1 cellular context compared by ENCODE assay signal in the genomic region with DNA sequence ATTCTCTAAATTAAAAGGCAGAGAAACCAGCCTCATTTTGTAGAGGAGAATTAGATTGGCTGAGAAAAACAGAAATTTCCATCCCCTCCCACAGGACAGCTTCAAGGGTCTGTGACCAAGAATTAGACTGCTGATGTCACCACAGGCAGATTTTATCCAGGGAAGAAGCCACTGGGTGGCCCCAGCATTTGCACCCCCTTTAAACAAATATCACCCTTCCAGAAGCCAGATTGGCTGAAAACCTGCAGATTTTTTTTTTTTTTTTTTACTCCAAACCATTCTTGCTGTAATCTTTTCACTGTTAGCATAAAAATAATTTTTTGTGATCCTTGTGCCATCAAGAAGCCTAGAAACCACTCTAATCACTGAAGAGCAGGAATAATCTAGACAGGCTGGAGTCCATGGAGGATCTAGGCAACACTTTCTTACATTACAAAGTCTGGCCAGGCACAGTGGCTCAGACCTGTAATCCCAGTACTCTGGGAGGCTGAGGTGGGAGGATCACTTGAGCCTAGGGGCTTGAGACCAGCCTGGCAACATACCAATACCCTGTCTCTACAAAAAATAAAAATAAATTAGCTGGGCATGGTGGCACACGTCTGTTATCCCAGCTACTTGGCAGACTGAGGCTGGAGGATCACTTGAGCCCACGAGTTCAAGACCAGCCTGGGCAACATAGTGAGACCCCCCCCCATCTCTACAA.
TF ChIP-seq lines count a peak whose summit lies in the region.

No MANE protein-coding gene starts in this region.

TF ChIP-seq in A549, 52 proteins besides CTCF, POLR2A, EP300 and RAD21:
- TF ChIP-seq CEBPB (IDR thresholded peaks at IDR 0.05) (no peak), POLR2AphosphoS2 (conservative IDR thresholded peaks at IDR 0.05; ENCODE audit: low read length) (no peak)
